Comparison of ENCODE assay signal across 15 cellular contexts in genomic region chr17:72343911-72344310, GRCh38.
DNase-seq lines count a peak whose midpoint lies in the region; ATAC-seq and TF ChIP-seq lines count a peak whose summit lies in the region.
"Had no signal": no experiment of that assay in that cellular context is flagged by ENCODE, and none has a peak within 500 bp of the region (broad histone marks: within the 10 kb centered on the region; RNA-seq: fewer than 3 reads in every experiment).

No MANE protein-coding gene starts in this region.

- no peak overlapping the region for H3K14ac ChIP-seq in mesenchymal stem cell (ENCODE audit: low read length in 2 of 2)

- H2BK15ac ChIP-seq in mesenchymal stem cell (ENCODE audit: low read depth, poor library complexity, severe bottlenecking) = no peak overlapping the region

- H4K8ac ChIP-seq in mesenchymal stem cell (ENCODE audit: low read length) = no peak overlapping the region

- H3K9ac ChIP-seq in mesenchymal stem cell (ENCODE audit: low read length) = no peak overlapping the region

- H2AFZ ChIP-seq in mesenchymal stem cell (ENCODE audit: low read depth, low read length) = no peak overlapping the region

- no peaks in the 10 kb centered on the region for H3K79me1 ChIP-seq in mesenchymal stem cell (replicated peaks; ENCODE audit: low read length, poor library complexity, severe bottlenecking)

- H2BK5ac ChIP-seq in mesenchymal stem cell (ENCODE audit: low read depth, low read length, poor library complexity, severe bottlenecking) = no peak overlapping the region

- H2BK12ac ChIP-seq in mesenchymal stem cell (ENCODE audit: low read length in 2 of 2) = no peak overlapping the region

- TF ChIP-seq CTCF in choroid plexus epithelial cell (conservative IDR thresholded peaks at IDR 0.05; ENCODE audit: low read depth, low read length) = no peak
- no peak for TF ChIP-seq CTCF in GM13977 (IDR thresholded peaks at IDR 0.05; ENCODE audit: extremely low read depth, insufficient read depth, missing control alignments)

- TF ChIP-seq POLR2A in GM18505 (IDR thresholded peaks at IDR 0.05; ENCODE audit: borderline replicate concordance, extremely low read depth, insufficient read depth, insufficient read length) = no peak

- H3K27me3 ChIP-seq in mesenchymal stem cell (ENCODE audit: control insufficient read depth in 1 of 2, insufficient read depth in 1 of 2, low read length in 2 of 2) = peaks cover 0 to 7% of the 10 kb centered on the region in 2 experiments
- H3K27me3 ChIP-seq: Peyer's patch had no signal

- no peak overlapping the region for H2BK120ac ChIP-seq in mesenchymal stem cell (ENCODE audit: low read depth, low read length)

- H2AK5ac ChIP-seq in mesenchymal stem cell (ENCODE audit: low read length, severe bottlenecking) = no peak overlapping the region

- no peak overlapping the region for H3K23ac ChIP-seq in mesenchymal stem cell (ENCODE audit: low read length in 2 of 2)

- H3K4me2 ChIP-seq in mesenchymal stem cell (ENCODE audit: low read length, poor library complexity, severe bottlenecking) = no peak overlapping the region

- no peaks in the 10 kb centered on the region for H3K9me3 ChIP-seq in mesenchymal stem cell (ENCODE audit: control insufficient read depth, low read length)
- H3K9me3 ChIP-seq: Peyer's patch had no signal

- WGBS in mesenchymal stem cell = 58% methylated on average over 8 of the region's 8 CpGs

- peaks cover 17% of the 10 kb centered on the region for H3K4me1 ChIP-seq in mesenchymal stem cell (ENCODE audit: control insufficient read depth, insufficient read depth, low read depth, low read length)

- H3K4me3 ChIP-seq in choroid plexus epithelial cell (ENCODE audit: low read depth, low read length) = no peak overlapping the region
- H3K4me3 ChIP-seq in mesenchymal stem cell (ENCODE audit: insufficient read depth in 1 of 2, low read depth in 1 of 2, low read length in 2 of 2) = no peak overlapping the region
- H3K4me3 ChIP-seq: Peyer's patch had no signal

- peak; percentile 33 for DNase-seq in NCI-H69 (lab: John Stamatoyannopoulos, UW)
- DNase-seq in choroid plexus epithelial cell (ENCODE audit: low read depth) = peak; percentile 38
- peak; percentile 39 for DNase-seq in mesenchymal stem cell
- DNase-seq in AG20443 (ENCODE audit: low spot score) = no peak
- DNase-seq in GM13977 (ENCODE audit: low spot score) = no peak
- DNase-seq in C1 segment of cervical spinal cord (lab: John Stamatoyannopoulos, UW) = no peak
- DNase-seq: DMS 273 treated with DMSO at 0.1 percent for 48 hours, DND-41, GF-D8, NCI-H1436, NCI-H2029, NCI-H2171, NCI-H526 treated with DMSO at 0.1 percent for 48 hours, Peyer's patch had no signal

- no peak overlapping the region for H3K4ac ChIP-seq in mesenchymal stem cell (ENCODE audit: low read depth in 1 of 2, low read length in 2 of 2)

- no peak overlapping the region for H4K91ac ChIP-seq in mesenchymal stem cell (ENCODE audit: low read length)

- no peak overlapping the region for H3K27ac ChIP-seq in mesenchymal stem cell (ENCODE audit: low read length, poor library complexity, severe bottlenecking)
- H3K27ac ChIP-seq: Peyer's patch had no signal

- no peak for ATAC-seq in GM18505 (IDR thresholded peaks at IDR 0.05; ENCODE audit: unreplicated experiment)

- H3K36me3 ChIP-seq in mesenchymal stem cell (ENCODE audit: control insufficient read depth in 1 of 2, insufficient read depth in 2 of 2, low read depth in 1 of 2, low read length in 2 of 2) = no peaks in the 10 kb centered on the region
- H3K36me3 ChIP-seq: Peyer's patch had no signal

- no peak overlapping the region for H3K18ac ChIP-seq in mesenchymal stem cell (ENCODE audit: low read depth in 1 of 2, low read length in 2 of 2)

- in situ Hi-C loops in GM13977 (cut with MboI; ENCODE audit: low pct_unique_long_range_greater_than_20kb, low sequenced_read_pairs, unreplicated experiment) = no loop called here

Comparison
In these comparisons a context has a peak if more than half of its experiments do, and no peak if none do; other contexts are left out.
1. DNase-seq: peak in NCI-H69 (single experiment), choroid plexus epithelial cell (single experiment) and mesenchymal stem cell (single experiment); none in AG20443 (single experiment), GM13977 (single experiment) and C1 segment of cervical spinal cord (0 of 14).